23 cellular contexts compared by ENCODE assay signal in the genomic region with DNA sequence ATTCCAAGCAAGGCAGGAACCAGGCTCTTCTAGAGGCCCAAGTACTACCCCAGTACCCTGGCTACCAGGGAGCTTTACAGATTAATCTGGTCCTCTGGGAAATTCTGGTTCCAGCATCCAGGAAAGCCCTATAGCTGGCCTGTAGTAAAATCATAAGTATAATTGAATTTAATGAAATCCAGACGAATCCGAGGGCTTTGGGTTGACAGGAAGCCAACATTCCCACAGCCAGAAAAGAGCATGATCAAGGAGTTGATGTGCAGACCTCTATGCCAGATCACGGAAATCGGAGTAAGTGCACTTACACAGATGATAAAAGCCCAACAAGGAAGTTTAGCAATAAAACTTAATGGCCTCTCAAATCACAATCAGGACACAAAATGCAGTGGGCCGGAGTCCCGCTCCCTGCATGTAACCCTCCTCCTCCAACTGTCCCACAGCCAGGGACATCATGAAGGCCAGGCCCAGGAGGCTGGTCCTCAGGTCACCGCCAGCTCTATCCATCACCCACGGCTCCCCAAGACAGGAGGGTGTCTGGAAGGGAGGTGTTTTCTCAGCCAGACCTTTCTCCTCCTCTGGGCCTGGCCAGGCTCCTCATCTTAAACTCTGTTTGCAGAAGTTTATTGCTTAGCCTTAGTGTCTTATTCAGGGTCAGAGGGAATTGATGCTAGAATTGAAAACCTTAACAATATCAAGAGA.
DNase-seq lines count a peak whose midpoint lies in the region; ATAC-seq and TF ChIP-seq lines count a peak whose summit lies in the region.
"Had no signal": no experiment of that assay in that cellular context is flagged by ENCODE, and none has a peak within 500 bp of the region (broad histone marks: within the 10 kb centered on the region; RNA-seq: fewer than 3 reads in every experiment).

No MANE protein-coding gene starts in this region.

- peak; percentile 86 for DNase-seq in AG10803 (ENCODE audit: low read depth)
- peak; percentile 90 for DNase-seq in SK-N-DZ (ENCODE audit: low spot score)
- peak; percentile 48 for DNase-seq in fibroblast of villous mesenchyme (ENCODE audit: low read depth)
- DNase-seq in sciatic nerve (ENCODE audit: low spot score), result no peak
- DNase-seq in smooth muscle cell (lab: John Stamatoyannopoulos, UW; ENCODE audit: unreplicated experiment), result no peak
- DNase-seq in activated CD4-positive, CD25-positive, alpha-beta regulatory T cell treated with anti-CD3 and anti-CD28 coated beads, Interleukin-2, amount 50 U/mL, for 72 hours, result no peak
- no peak for DNase-seq in right atrium auricular region (ENCODE audit: low spot score)
- no peak for DNase-seq in stimulated activated naive CD8-positive, alpha-beta T cell treated with anti-CD3 and anti-CD28 coated beads, Interleukin-15, amount 100 ng/mL, for 72 hours
- DNase-seq: ACHN; activated CD4-positive, CD25-positive, alpha-beta regulatory T cell; activated CD8-positive, alpha-beta memory T cell treated with anti-CD3 and anti-CD28 coated beads for 24 hours; activated T-cell treated with anti-CD3 and anti-CD28 coated beads, Interleukin-2, amount 50 U/mL, for 48 hours; CD8-positive, alpha-beta T cell; DMS53; erythroblast; left cardiac atrium; NCI-H1105; NCI-H510A; stimulated activated CD4-positive, alpha-beta T cell treated with anti-CD3 and anti-CD28 coated beads, Interleukin-4, amount 100 ng/mL, for 4 hours; stomach; T-helper 9 cell had no signal

- H4K20me1 ChIP-seq in smooth muscle cell (ENCODE audit: low read depth), result peaks cover 82% of the 10 kb centered on the region

- H3K27ac ChIP-seq in smooth muscle cell (ENCODE audit: low read depth), result no peak overlapping the region
- H3K27ac ChIP-seq in right atrium auricular region, result no peak overlapping the region
- H3K27ac ChIP-seq: stomach had no signal

- 58% methylated on average over 8 of the region's 8 CpGs for WGBS in smooth muscle cell (ENCODE audit: low lambda C conversion rate)

- H3K36me3 ChIP-seq in smooth muscle cell (ENCODE audit: low read depth) (no peaks in the 10 kb centered on the region), right atrium auricular region (peaks cover 5% of the 10 kb centered on the region)

- no peak overlapping the region for H2AFZ ChIP-seq in smooth muscle cell (ENCODE audit: low read depth)

- H3K9me3 ChIP-seq in smooth muscle cell (replicated peaks; ENCODE audit: low read depth), result no peaks in the 10 kb centered on the region
- no peaks in the 10 kb centered on the region for H3K9me3 ChIP-seq in right atrium auricular region
- H3K9me3 ChIP-seq: stomach had no signal

- H3K27me3 Mint-ChIP-seq in stimulated activated naive CD8-positive, alpha-beta T cell treated with anti-CD3 and anti-CD28 coated beads, Interleukin-15, amount 100 ng/mL, for 72 hours, result no peaks in the 10 kb centered on the region
- H3K27me3 Mint-ChIP-seq: central memory CD8-positive, alpha-beta T cell had no signal

- H3K27ac Mint-ChIP-seq in stimulated activated naive CD8-positive, alpha-beta T cell treated with anti-CD3 and anti-CD28 coated beads, Interleukin-15, amount 100 ng/mL, for 72 hours, result no peak overlapping the region
- H3K27ac Mint-ChIP-seq: activated naive CD4-positive, alpha-beta T cell treated with anti-CD3 and anti-CD28 coated beads, Interleukin-2, amount 50 U/mL, for 72 hours; CD8-positive, alpha-beta T cell had no signal

- H3K27me3 ChIP-seq in smooth muscle cell (ENCODE audit: low read depth) (no peaks in the 10 kb centered on the region), right atrium auricular region (no peaks in the 10 kb centered on the region)
- H3K27me3 ChIP-seq: stomach had no signal

- ATAC-seq in sciatic nerve, result peak; percentile 12
- ATAC-seq in stimulated activated naive CD8-positive, alpha-beta T cell treated with anti-CD3 and anti-CD28 coated beads, Interleukin-15, amount 100 ng/mL, for 72 hours, result no peak
- ATAC-seq: activated naive CD4-positive, alpha-beta T cell treated with anti-CD3 and anti-CD28 coated beads, Interleukin-2, amount 50 U/mL, for 72 hours; CD8-positive, alpha-beta T cell; left cardiac atrium had no signal

- H3K9me3 Mint-ChIP-seq in stimulated activated naive CD8-positive, alpha-beta T cell treated with anti-CD3 and anti-CD28 coated beads, Interleukin-15, amount 100 ng/mL, for 72 hours, result no peaks in the 10 kb centered on the region
- H3K9me3 Mint-ChIP-seq: activated naive CD4-positive, alpha-beta T cell treated with anti-CD3 and anti-CD28 coated beads, Interleukin-2, amount 50 U/mL, for 72 hours; CD8-positive, alpha-beta T cell; central memory CD8-positive, alpha-beta T cell had no signal

- H3K4me1 ChIP-seq in smooth muscle cell (ENCODE audit: low read depth) (no peaks in the 10 kb centered on the region), right atrium auricular region (no peaks in the 10 kb centered on the region)

- H3K4me1 Mint-ChIP-seq in stimulated activated naive CD8-positive, alpha-beta T cell treated with anti-CD3 and anti-CD28 coated beads, Interleukin-15, amount 100 ng/mL, for 72 hours, result no peaks in the 10 kb centered on the region
- H3K4me1 Mint-ChIP-seq: central memory CD8-positive, alpha-beta T cell had no signal

- TF ChIP-seq CTCF in AG10803 (conservative IDR thresholded peaks at IDR 0.05; ENCODE audit: low read length), result no peak
- no peak for TF ChIP-seq CTCF in fibroblast of villous mesenchyme (IDR thresholded peaks at IDR 0.05; ENCODE audit: insufficient read depth, low read depth, low read length)
- no peak for TF ChIP-seq CTCF in smooth muscle cell (IDR thresholded peaks at IDR 0.05; ENCODE audit: borderline replicate concordance, insufficient read depth, poor library complexity, severe bottlenecking)
- no peak for TF ChIP-seq CTCF in right atrium auricular region (IDR thresholded peaks at IDR 0.05)

- no peaks in the 10 kb centered on the region for H3F3A ChIP-seq in smooth muscle cell (ENCODE audit: low read depth)

- no peak overlapping the region for H3K4me3 Mint-ChIP-seq in stimulated activated naive CD8-positive, alpha-beta T cell treated with anti-CD3 and anti-CD28 coated beads, Interleukin-15, amount 100 ng/mL, for 72 hours
- H3K4me3 Mint-ChIP-seq: CD8-positive, alpha-beta T cell; central memory CD8-positive, alpha-beta T cell had no signal

- H3K9ac ChIP-seq in smooth muscle cell (ENCODE audit: low read depth), result no peak overlapping the region

- H3K4me3 ChIP-seq in AG10803 (ENCODE audit: low read length) (no peak overlapping the region), fibroblast of villous mesenchyme (ENCODE audit: low read depth, low read length) (no peak overlapping the region), smooth muscle cell (no peak overlapping the region), right atrium auricular region (no peak overlapping the region)
- H3K4me3 ChIP-seq: stomach had no signal

- no peak overlapping the region for H3K4me2 ChIP-seq in smooth muscle cell

- no peaks in the 10 kb centered on the region for H3K79me2 ChIP-seq in smooth muscle cell (ENCODE audit: low read depth)

- intact Hi-C loops in sciatic nerve (cut with DNase I), result no loop called here

Comparison
In these comparisons a context has a peak if more than half of its experiments do, and no peak if none do; other contexts are left out.
1. DNase-seq: peak in AG10803 (single experiment), SK-N-DZ (single experiment) and fibroblast of villous mesenchyme (single experiment); none in sciatic nerve (single experiment), smooth muscle cell (single experiment), activated CD4-positive, CD25-positive, alpha-beta regulatory T cell treated with anti-CD3 and anti-CD28 coated beads, Interleukin-2, amount 50 U/mL, for 72 hours (single experiment), right atrium auricular region (single experiment) and stimulated activated naive CD8-positive, alpha-beta T cell treated with anti-CD3 and anti-CD28 coated beads, Interleukin-15, amount 100 ng/mL, for 72 hours (0 of 2).